26 cellular contexts compared by ENCODE assay signal in the genomic region with DNA sequence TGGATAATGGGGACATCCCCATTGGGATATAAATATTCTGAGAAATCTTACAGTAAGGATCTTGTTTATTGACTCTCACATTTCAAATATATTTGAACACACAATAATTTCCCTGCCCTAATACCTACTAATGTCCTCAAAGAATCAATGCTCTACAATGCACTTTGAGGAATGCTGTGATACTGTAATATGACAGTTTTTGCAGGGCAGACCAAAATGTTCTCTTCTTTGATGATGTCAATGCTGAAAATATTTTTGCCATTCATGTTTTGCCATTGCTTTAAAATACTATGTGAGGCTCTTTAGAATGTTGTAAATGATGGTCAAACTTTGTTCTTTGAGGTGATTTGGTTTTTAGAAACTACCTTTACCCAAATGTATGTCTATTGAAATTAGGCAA.
A peak's percentile ranks its signal among the peaks of the same experiment; 100 is the strongest.
DNase-seq lines count a peak whose midpoint lies in the region; ATAC-seq, FAIRE-seq and TF ChIP-seq lines count a peak whose summit lies in the region.
"Had no signal": no experiment of that assay in that cellular context is flagged by ENCODE, and none has a peak within 500 bp of the region (broad histone marks: within the 10 kb centered on the region; RNA-seq: fewer than 3 reads in every experiment).

No MANE protein-coding gene starts in this region.

- no peak for FAIRE-seq in A549 (lab: Jason Lieb, UNC)
- FAIRE-seq: A204.1, GM19239, HepG2, K562 had no signal

- H2AFZ ChIP-seq in PC-9, result no peak overlapping the region

- POLR2A ChIA-PET in A549 (lab: Yijun Ruan, JAX), result no interaction called here
- POLR2A ChIA-PET in PC-9 (lab: Charles Lee; ENCODE audit: unreplicated experiment), result interaction anchor here (0.6 kb wide), 1 partner anchor 597 kb away, joined by 11 read pairs; no protein-coding TSS in a partner anchor
- POLR2A ChIA-PET in A673 (lab: Charles Lee; ENCODE audit: low non-redundant PET), result no interaction called here

- H3K79me2 ChIP-seq in PC-9 (ENCODE audit: low read depth), result no peaks in the 10 kb centered on the region

- H3K27ac ChIP-seq in A549, result peak overlapping the region in 1 of 2 experiments; percentile 27; a peak in 1 of 6 replicates
- peak overlapping the region; percentile 93 for H3K27ac ChIP-seq in PC-9
- peak overlapping the region; percentile 100 for H3K27ac ChIP-seq in foreskin keratinocyte
- H3K27ac ChIP-seq in A673 (ENCODE audit: low read depth, low read length, poor library complexity, severe bottlenecking), result no peak overlapping the region
- no peak overlapping the region for H3K27ac ChIP-seq in gastrocnemius medialis
- H3K27ac ChIP-seq: C4-2B, Peyer's patch, SK-N-MC had no signal

- no peak overlapping the region for H3K4me3 ChIP-seq in A549
- peak overlapping the region; percentile 45; the same call in 1 of the 2 replicates for H3K4me3 ChIP-seq in PC-9
- H3K4me3 ChIP-seq in skeletal muscle satellite cell (ENCODE audit: low read length), result no peak overlapping the region
- H3K4me3 ChIP-seq in A673 (ENCODE audit: low read depth, low read length, poor library complexity, severe bottlenecking), result no peak overlapping the region
- no peak overlapping the region for H3K4me3 ChIP-seq in gastrocnemius medialis
- H3K4me3 ChIP-seq: K562, Peyer's patch, SK-N-MC had no signal

- TF ChIP-seq CTCF in A549 (IDR thresholded peaks at IDR 0.05) (no peak), PC-9 (conservative IDR thresholded peaks at IDR 0.05) (no peak), foreskin keratinocyte (conservative IDR thresholded peaks at IDR 0.05) (no peak), A673 (conservative IDR thresholded peaks at IDR 0.05; ENCODE audit: low read depth, low read length) (no peak), gastrocnemius medialis (IDR thresholded peaks at IDR 0.05 in 4 of 5, conservative IDR thresholded peaks at IDR 0.05 in 1 of 5) (no peak)

- CTCF ChIA-PET in A549 (lab: Yijun Ruan, JAX) (no interaction called here), PC-9 (lab: Charles Lee) (interaction anchor here (1.6 kb wide), 1 partner anchor 596 kb away, joined by 8 read pairs; no protein-coding TSS in a partner anchor), A673 (lab: Charles Lee) (no interaction called here)

- no peak for TF ChIP-seq RAD21 in A549 (conservative IDR thresholded peaks at IDR 0.05 in 1 of 2, IDR thresholded peaks at IDR 0.05 in 1 of 2)

- H4K20me1 ChIP-seq in PC-9 (ENCODE audit: insufficient read depth), result no peaks in the 10 kb centered on the region

- TF ChIP-seq EP300 in A549 (IDR thresholded peaks at IDR 0.05), result no peak

- H3K9ac ChIP-seq in skeletal muscle satellite cell (ENCODE audit: low read depth, low read length), result peak overlapping the region; percentile 29

- H3K27me3 ChIP-seq in PC-9 (ENCODE audit: insufficient read depth, low read depth) (no peaks in the 10 kb centered on the region), foreskin keratinocyte (no peaks in the 10 kb centered on the region), skeletal muscle satellite cell (ENCODE audit: control insufficient read depth, insufficient read depth, low read length) (no peaks in the 10 kb centered on the region), A673 (replicated peaks; ENCODE audit: insufficient read depth, low read depth, low read length, poor library complexity) (no peaks in the 10 kb centered on the region), gastrocnemius medialis (no peaks in the 10 kb centered on the region)
- H3K27me3 ChIP-seq: Peyer's patch had no signal

- DNase-seq in A549 (ENCODE audit: low read depth in 1 of 2, low spot score in 1 of 2), result no peak
- no peak for DNase-seq in PC-9
- peak in 1 of 2 donors; percentile 55 for DNase-seq in foreskin keratinocyte
- DNase-seq in A673 (ENCODE audit: low spot score), result no peak
- no peak for DNase-seq in gastrocnemius medialis
- DNase-seq in inferior parietal cortex (ENCODE audit: extremely low spot score), result no peak
- DNase-seq: CD8-positive, alpha-beta memory T cell; DMS153; DND-41; Kasumi-1; NCI-H1105 treated with DMSO at 0.1 percent for 48 hours; NCI-H2029; NCI-H446 treated with DMSO at 0.1 percent for 48 hours; NCI-H526; NCI-H82; NK-92 treated with Interleukin-12 subunit alpha and Interleukin-12 subunit beta, amount 100 ng/mL, for 24 hours; Peyer's patch; SIG-M5 had no signal

- H3K36me3 ChIP-seq in PC-9 (ENCODE audit: low read depth), result 0 out of 2 replicates have a peak, but pooled peaks cover 3% of the 10 kb centered on the region
- no peaks in the 10 kb centered on the region for H3K36me3 ChIP-seq in skeletal muscle satellite cell (ENCODE audit: insufficient read depth, low read length)
- no peaks in the 10 kb centered on the region for H3K36me3 ChIP-seq in A673 (ENCODE audit: insufficient read depth, low read length, poor library complexity, severe bottlenecking)
- H3K36me3 ChIP-seq in gastrocnemius medialis, result no peaks in the 10 kb centered on the region
- H3K36me3 ChIP-seq: Peyer's patch had no signal

- H3K4me1 ChIP-seq in A549 (peaks cover 19% of the 10 kb centered on the region; the same call in 2 of the 3 replicates), PC-9 (replicated peaks; ENCODE audit: insufficient read depth) (peaks cover 61% of the 10 kb centered on the region), foreskin keratinocyte (peaks cover 48% of the 10 kb centered on the region), skeletal muscle satellite cell (ENCODE audit: control insufficient read depth, insufficient read depth, low read length) (peaks cover 21% of the 10 kb centered on the region), A673 (ENCODE audit: insufficient read depth, low read length, poor library complexity, severe bottlenecking) (no peaks in the 10 kb centered on the region), gastrocnemius medialis (no peaks in the 10 kb centered on the region)
- H3K4me1 ChIP-seq: Peyer's patch had no signal

- ATAC-seq in A549 (no peak), foreskin keratinocyte (no peak), gastrocnemius medialis (no peak)
- ATAC-seq: HCT116, HepG2, K562 had no signal

- TF ChIP-seq POLR2A in A549 (IDR thresholded peaks at IDR 0.05; ENCODE audit: low read length) (no peak), gastrocnemius medialis (IDR thresholded peaks at IDR 0.05) (no peak)

- H3K9me3 ChIP-seq in A549, result no peaks in the 10 kb centered on the region
- H3K9me3 ChIP-seq in PC-9 (ENCODE audit: insufficient read depth, low read depth), result peaks cover 16% of the 10 kb centered on the region
- no peaks in the 10 kb centered on the region for H3K9me3 ChIP-seq in skeletal muscle satellite cell (replicated peaks; ENCODE audit: low read length)
- no peaks in the 10 kb centered on the region for H3K9me3 ChIP-seq in A673 (ENCODE audit: low read depth, low read length, poor library complexity, severe bottlenecking)
- no peaks in the 10 kb centered on the region for H3K9me3 ChIP-seq in gastrocnemius medialis
- H3K9me3 ChIP-seq: Peyer's patch had no signal

- in situ Hi-C loops in gastrocnemius medialis (cut with MboI; ENCODE audit: low sequenced_read_pairs in 4 of 4), result no loop called here

- H3K9me2 ChIP-seq in PC-9 (ENCODE audit: insufficient read depth), result no peaks in the 10 kb centered on the region

- H3K4me2 ChIP-seq in A549 (peak overlapping the region; percentile 63; the same call in 2 of the 3 replicates), PC-9 (peak overlapping the region; percentile 75), skeletal muscle satellite cell (ENCODE audit: low read length) (no peak overlapping the region)

- intact Hi-C loops in PC-9 (cut with micrococcal nuclease; ENCODE audit: unreplicated experiment) (loop anchor here (1.0 to 5.0 kb wide), 5 partner anchors 39 to 212 kb away; no protein-coding TSS in a partner anchor), A673 (cut with micrococcal nuclease; ENCODE audit: unreplicated experiment) (no loop called here), gastrocnemius medialis (cut with DNase I; ENCODE audit: low total_unique reads) (no loop called here)

- BruUV-seq in PC-9 (replicated peaks; lab: Mats Ljungman, UMichigan) (no TSS peak), A673 (replicated peaks; lab: Mats Ljungman, UMichigan) (no TSS peak)

- H3F3A ChIP-seq in PC-9 (ENCODE audit: insufficient read depth, low read depth), result peaks cover 46% of the 10 kb centered on the region

TF ChIP-seq in A549, 52 proteins besides CTCF, POLR2A, EP300 and RAD21 (continues in another document):
- no peak for TF ChIP-seq MAZ (IDR thresholded peaks at IDR 0.05; ENCODE audit: borderline replicate concordance, low read depth, low read length)
- no peak for TF ChIP-seq ZSCAN20 (CRISPR knock-in tag; IDR thresholded peaks at IDR 0.05)
- TF ChIP-seq, protein P1, sequence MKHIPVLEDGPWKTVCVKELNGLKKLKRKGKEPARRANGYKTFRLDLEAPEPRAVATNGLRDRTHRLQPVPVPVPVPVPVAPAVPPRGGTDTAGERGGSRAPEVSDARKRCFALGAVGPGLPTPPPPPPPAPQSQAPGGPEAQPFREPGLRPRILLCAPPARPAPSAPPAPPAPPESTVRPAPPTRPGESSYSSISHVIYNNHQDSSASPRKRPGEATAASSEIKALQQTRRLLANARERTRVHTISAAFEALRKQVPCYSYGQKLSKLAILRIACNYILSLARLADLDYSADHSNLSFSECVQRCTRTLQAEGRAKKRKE (CRISPR knock-in tag; IDR thresholded peaks at IDR 0.05; ENCODE audit: low read depth), result no peak
- no peak for TF ChIP-seq NFE2L2 (conservative IDR thresholded peaks at IDR 0.05; ENCODE audit: low read length)
- TF ChIP-seq, protein P2, sequence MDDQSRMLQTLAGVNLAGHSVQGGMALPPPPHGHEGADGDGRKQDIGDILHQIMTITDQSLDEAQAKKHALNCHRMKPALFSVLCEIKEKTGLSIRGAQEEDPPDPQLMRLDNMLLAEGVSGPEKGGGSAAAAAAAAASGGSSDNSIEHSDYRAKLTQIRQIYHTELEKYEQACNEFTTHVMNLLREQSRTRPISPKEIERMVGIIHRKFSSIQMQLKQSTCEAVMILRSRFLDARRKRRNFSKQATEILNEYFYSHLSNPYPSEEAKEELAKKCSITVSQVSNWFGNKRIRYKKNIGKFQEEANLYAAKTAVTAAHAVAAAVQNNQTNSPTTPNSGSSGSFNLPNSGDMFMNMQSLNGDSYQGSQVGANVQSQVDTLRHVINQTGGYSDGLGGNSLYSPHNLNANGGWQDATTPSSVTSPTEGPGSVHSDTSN (IDR thresholded peaks at IDR 0.05), result no peak
- TF ChIP-seq, protein P3, sequence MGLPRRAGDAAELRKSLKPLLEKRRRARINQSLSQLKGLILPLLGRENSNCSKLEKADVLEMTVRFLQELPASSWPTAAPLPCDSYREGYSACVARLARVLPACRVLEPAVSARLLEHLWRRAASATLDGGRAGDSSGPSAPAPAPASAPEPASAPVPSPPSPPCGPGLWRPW (IDR thresholded peaks at IDR 0.05), result no peak
- no peak for TF ChIP-seq CHD2 (IDR thresholded peaks at IDR 0.05; ENCODE audit: low read length, partially characterized antibody)
- no peak for TF ChIP-seq ZC3H11A (IDR thresholded peaks at IDR 0.05)
- no peak for TF ChIP-seq TFCP2L1 (CRISPR knock-in tag; IDR thresholded peaks at IDR 0.05)
- TF ChIP-seq ZFP36 (IDR thresholded peaks at IDR 0.05; ENCODE audit: borderline replicate concordance, partially characterized antibody), result no peak
- TF ChIP-seq NR3C1 (IDR thresholded peaks at IDR 0.05), result no peak
- no peak for TF ChIP-seq RCOR1 (IDR thresholded peaks at IDR 0.05; ENCODE audit: low read depth, low read length)

Comparison
In these comparisons a context has a peak if more than half of its experiments do, and no peak if none do; other contexts are left out.
1. H3K27ac ChIP-seq: peak in PC-9 (single experiment) and foreskin keratinocyte (single experiment); none in A673 (single experiment) and gastrocnemius medialis (0 of 4).